ENCODE assay signal across 12 cellular contexts in the genomic region with DNA sequence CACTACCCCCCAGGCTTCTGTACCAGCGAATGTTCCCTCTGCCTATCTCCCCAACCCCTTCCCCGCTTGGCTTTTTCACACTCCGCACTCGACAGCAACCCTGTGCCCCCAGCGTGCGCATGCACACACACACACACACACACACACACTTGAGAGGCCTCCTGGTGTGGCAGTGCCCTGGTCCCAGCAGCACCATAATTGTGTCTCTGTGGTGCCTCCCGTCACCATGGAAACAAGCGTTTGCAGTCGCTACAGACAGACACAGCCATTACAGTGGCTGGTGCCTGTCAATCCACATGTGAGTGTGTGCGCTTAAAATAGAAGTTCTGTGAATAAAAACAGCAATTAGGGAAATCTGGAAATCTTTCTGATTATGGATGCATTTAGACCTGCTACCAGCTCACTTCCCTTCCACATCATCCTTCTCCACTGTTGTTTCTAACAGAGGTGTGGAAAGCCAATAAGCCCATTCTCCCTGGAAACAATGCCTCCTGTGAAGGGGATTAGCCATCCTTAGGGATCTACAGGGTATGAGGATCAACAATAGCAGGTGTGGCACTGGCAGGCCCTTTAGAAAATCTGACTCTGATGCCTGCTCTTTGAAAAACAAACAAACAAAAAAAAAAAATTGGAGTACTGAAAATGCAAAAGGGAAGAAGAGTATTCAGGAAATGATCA.
DNase-seq lines count a peak whose midpoint lies in the region; ATAC-seq, FAIRE-seq and TF ChIP-seq lines count a peak whose summit lies in the region.
"Had no signal": no experiment of that assay in that cellular context is flagged by ENCODE, and none has a peak within 500 bp of the region (broad histone marks: within the 10 kb centered on the region; RNA-seq: fewer than 3 reads in every experiment).

No MANE protein-coding gene starts in this region.

- H3K79me2 ChIP-seq in H9 (ENCODE audit: insufficient read depth, low read length) (no peaks in the 10 kb centered on the region), SK-N-SH (ENCODE audit: insufficient read depth) (no peaks in the 10 kb centered on the region), neural cell (replicated peaks; ENCODE audit: insufficient read depth, low read length) (peaks cover 61% of the 10 kb centered on the region)

- H3K18ac ChIP-seq in H9 (ENCODE audit: insufficient read length, low read depth, low read length): peak overlapping the region; percentile 83

- peak overlapping the region; percentile 53 to 98 (median 85); a peak in 5 of 7 replicates for H3K27ac Mint-ChIP-seq in H9
- H3K27ac Mint-ChIP-seq: naive thymus-derived CD8-positive, alpha-beta T cell had no signal

- H3T11ph ChIP-seq in H9 (ENCODE audit: low read length): no peak overlapping the region

- H3K23me2 ChIP-seq in H9 (ENCODE audit: insufficient read length, low read depth, low read length, poor library complexity, severe bottlenecking): no peaks in the 10 kb centered on the region

- H3K36me3 ChIP-seq in SK-N-SH (replicated peaks in 1 of 2; ENCODE audit: control insufficient read depth in 1 of 2, insufficient read depth in 2 of 2, low read length in 1 of 2): no peaks in the 10 kb centered on the region
- no peaks in the 10 kb centered on the region for H3K36me3 ChIP-seq in neural cell (ENCODE audit: insufficient read depth, low read length)
- no peaks in the 10 kb centered on the region for H3K36me3 ChIP-seq in small intestine (ENCODE audit: control insufficient read depth in 2 of 2, insufficient read depth in 2 of 2, low read length in 2 of 2)
- H3K36me3 ChIP-seq: transverse colon had no signal

- H2AK5ac ChIP-seq in H9 (ENCODE audit: insufficient read length, low read length): no peak overlapping the region

- TF ChIP-seq EP300 in SK-N-SH (IDR thresholded peaks at IDR 0.05; ENCODE audit: borderline replicate concordance in 1 of 2, low read depth in 1 of 2, low read length in 1 of 2) (no peak; a peak in 1 of 4 replicates), neural cell (conservative IDR thresholded peaks at IDR 0.05; ENCODE audit: poor library complexity, severe bottlenecking) (peak; percentile 99)

- peaks cover 4% of the 10 kb centered on the region for H3K9me3 ChIP-seq in H9 (ENCODE audit: control insufficient read depth, low read depth, low read length)
- H3K9me3 ChIP-seq in SK-N-SH: no peaks in the 10 kb centered on the region
- H3K9me3 ChIP-seq in neural cell (ENCODE audit: low read length): no peaks in the 10 kb centered on the region
- no peaks in the 10 kb centered on the region for H3K9me3 ChIP-seq in small intestine (ENCODE audit: control insufficient read depth, low read depth)
- H3K9me3 ChIP-seq: transverse colon had no signal

- CTCF ChIA-PET in SK-N-SH (lab: Yijun Ruan, JAX): interaction anchor here (1.2 kb wide), 1 partner anchor 290 kb away, joined by 4 read pairs; no protein-coding TSS in a partner anchor

- no peak overlapping the region for H2BK15ac ChIP-seq in H9 (ENCODE audit: low read depth, low read length)

- H2BK5ac ChIP-seq in H9 (ENCODE audit: insufficient read length, low read length): no peak overlapping the region

- H3K36me3 Mint-ChIP-seq in H9 (ENCODE audit: insufficient read depth in 1 of 3, low read depth in 3 of 3): peaks cover 6 to 21% (median 11%) of the 10 kb centered on the region in 3 experiments; a peak in 6 of 7 replicates
- H3K36me3 Mint-ChIP-seq: naive thymus-derived CD8-positive, alpha-beta T cell had no signal

- H3K9ac ChIP-seq in H9 (ENCODE audit: extremely low read depth, insufficient read length, low read length) (no peak overlapping the region), SK-N-SH (no peak overlapping the region), neural cell (ENCODE audit: low read length) (peak overlapping the region; percentile 73)

- H3K4me3 Mint-ChIP-seq in H9: no peak overlapping the region
- H3K4me3 Mint-ChIP-seq: naive thymus-derived CD8-positive, alpha-beta T cell had no signal

- H3K4me1 ChIP-seq in H9 (ENCODE audit: insufficient read depth, low read length) (peaks cover 19% of the 10 kb centered on the region), SK-N-SH (ENCODE audit: control insufficient read depth in 1 of 2, insufficient read depth in 2 of 2, low read depth in 1 of 2, low read length in 1 of 2) (peaks cover 6 to 24% of the 10 kb centered on the region in 2 experiments; a peak in 3 of 4 replicates), small intestine (ENCODE audit: control insufficient read depth in 2 of 2, insufficient read depth in 1 of 2, low read depth in 1 of 2, low read length in 1 of 2) (no peaks in the 10 kb centered on the region)
- H3K4me1 ChIP-seq: transverse colon had no signal

- no peak overlapping the region for H3K27ac ChIP-seq in H9 (ENCODE audit: insufficient read length, low read depth, low read length)
- H3K27ac ChIP-seq in SK-N-SH (ENCODE audit: low read depth in 2 of 2, low read length in 1 of 2): peak overlapping the region in 1 of 2 experiments; percentile 62; a peak in 2 of 4 replicates
- H3K27ac ChIP-seq in neural cell (ENCODE audit: low read length): peak overlapping the region; percentile 99
- no peak overlapping the region for H3K27ac ChIP-seq in small intestine (ENCODE audit: low read depth in 1 of 2, low read length in 1 of 2)
- no peak overlapping the region for H3K27ac ChIP-seq in substantia nigra (ENCODE audit: low read depth, low read length, poor library complexity, severe bottlenecking)
- H3K27ac ChIP-seq: transverse colon had no signal

- H3K4me3 ChIP-seq in SK-N-SH (ENCODE audit: low read depth in 2 of 2, low read length in 1 of 2): no peak overlapping the region
- H3K4me3 ChIP-seq in neural cell (ENCODE audit: low read length): peak overlapping the region; percentile 57
- H3K4me3 ChIP-seq in small intestine (ENCODE audit: low read depth in 1 of 2, low read length in 2 of 2): no peak overlapping the region
- H3K4me3 ChIP-seq: transverse colon had no signal

- H3K56ac ChIP-seq in H9 (ENCODE audit: insufficient read length, low read depth, low read length): no peak overlapping the region

- H2AFZ ChIP-seq in H9 (ENCODE audit: low read length) (no peak overlapping the region), SK-N-SH (ENCODE audit: low read depth) (no peak overlapping the region), neural cell (ENCODE audit: low read depth, low read length) (no peak overlapping the region)

- H3K79me1 ChIP-seq in H9 (ENCODE audit: insufficient read depth, low read depth, low read length, poor library complexity, severe bottlenecking): no peaks in the 10 kb centered on the region

- no peaks in the 10 kb centered on the region for H3K9me2 ChIP-seq in SK-N-SH
- H3K9me2 ChIP-seq in neural cell (ENCODE audit: insufficient read depth, low read length): no peaks in the 10 kb centered on the region

- no peak overlapping the region for H4K5ac ChIP-seq in H9 (ENCODE audit: insufficient read length, low read depth, low read length)

- H3K4me2 ChIP-seq in H9 (ENCODE audit: insufficient read depth, insufficient read length, low read length) (no peak overlapping the region), SK-N-SH (no peak overlapping the region), neural cell (ENCODE audit: low read length) (peak overlapping the region; percentile 86)

- no peak for FAIRE-seq in small intestine (lab: Jason Lieb, UNC)

- no peak overlapping the region for H3K23ac ChIP-seq in H9 (ENCODE audit: insufficient read length, low read depth, low read length)

- TF ChIP-seq RAD21 in SK-N-SH (IDR thresholded peaks at IDR 0.05; ENCODE audit: low read length): no peak
- TF ChIP-seq RAD21 in neural cell (conservative IDR thresholded peaks at IDR 0.05): peak; percentile 51

- no peak for ATAC-seq in GM18511 (IDR thresholded peaks at IDR 0.05; ENCODE audit: unreplicated experiment)
- ATAC-seq: naive thymus-derived CD8-positive, alpha-beta T cell had no signal

- H3F3A ChIP-seq in SK-N-SH (replicated peaks; ENCODE audit: insufficient read depth) (peaks cover 2% of the 10 kb centered on the region), neural cell (ENCODE audit: insufficient read depth, low read length, poor library complexity, severe bottlenecking) (peaks cover 19% of the 10 kb centered on the region)

- H4K8ac ChIP-seq in H9 (replicated peaks; ENCODE audit: insufficient read length, low read depth, low read length): no peak overlapping the region

- no peak overlapping the region for H2BK20ac ChIP-seq in H9 (ENCODE audit: low read depth, low read length, poor library complexity, severe bottlenecking)

- no peaks in the 10 kb centered on the region; the same call in 1 of the 2 replicates for H3K27me3 Mint-ChIP-seq in H9 (ENCODE audit: low read depth)

- no peak overlapping the region for H2BK12ac ChIP-seq in H9 (ENCODE audit: insufficient read length, low read depth, low read length)

- no peak overlapping the region for H3K14ac ChIP-seq in H9 (ENCODE audit: insufficient read depth, low read length)

- TF ChIP-seq CTCF in H9 (conservative IDR thresholded peaks at IDR 0.05) (no peak), SK-N-SH (IDR thresholded peaks at IDR 0.05) (no peak), neural cell (IDR thresholded peaks at IDR 0.05; ENCODE audit: poor library complexity, severe bottlenecking) (no peak)

- POLR2A ChIA-PET in SK-N-SH (lab: Yijun Ruan, JAX): no interaction called here

- H2BK120ac ChIP-seq in H9 (ENCODE audit: low read depth, low read length, poor library complexity, severe bottlenecking): no peak overlapping the region

- DNase-seq in H9: peak; percentile 64
- peak; percentile 96 for DNase-seq in NCI-H1930 (lab: John Stamatoyannopoulos, UW)
- peak; percentile 85 for DNase-seq in SK-N-SH
- DNase-seq in small intestine: no peak
- DNase-seq in substantia nigra (lab: John Stamatoyannopoulos, UW): no peak
- no peak for DNase-seq in UCSD-AML1 (lab: John Stamatoyannopoulos, UW; ENCODE audit: unreplicated experiment)
- DNase-seq: foreskin fibroblast; GOT3; naive thymus-derived CD8-positive, alpha-beta T cell; transverse colon had no signal

- H4K91ac ChIP-seq in H9 (ENCODE audit: insufficient read length, low read depth, low read length): no peak overlapping the region

- H3K9me3 Mint-ChIP-seq in H9: peaks cover 18 to 20% of the 10 kb centered on the region in 2 experiments

- no peaks in the 10 kb centered on the region for H4K20me1 ChIP-seq in H9 (ENCODE audit: control insufficient read depth, insufficient read depth, insufficient read length)
- H4K20me1 ChIP-seq in SK-N-SH (ENCODE audit: insufficient read depth): no peaks in the 10 kb centered on the region
- no peaks in the 10 kb centered on the region for H4K20me1 ChIP-seq in neural cell (ENCODE audit: insufficient read depth)

- peaks cover 44 to 46% of the 10 kb centered on the region in 2 experiments for H3K4me1 Mint-ChIP-seq in H9
- H3K4me1 Mint-ChIP-seq: naive thymus-derived CD8-positive, alpha-beta T cell had no signal

- H3K27me3 ChIP-seq in H9 (ENCODE audit: insufficient read depth, low read length) (no peaks in the 10 kb centered on the region), SK-N-SH (ENCODE audit: insufficient read depth) (no peaks in the 10 kb centered on the region), neural cell (ENCODE audit: insufficient read depth, low read depth, low read length) (no peaks in the 10 kb centered on the region), small intestine (ENCODE audit: control insufficient read depth in 2 of 2, insufficient read depth in 2 of 2, low read length in 2 of 2) (no peaks in the 10 kb centered on the region)
- H3K27me3 ChIP-seq: transverse colon had no signal

- no CpG with 5 or more reads among the region's 10 CpGs for WGBS in H9 (ENCODE audit: extremely low coverage, insufficient read length, low lambda C conversion rate)
- WGBS in SK-N-SH (ENCODE audit: low lambda C conversion rate): 65% methylated on average over 10 of the region's 10 CpGs
- 67 to 71% (median 68%) methylated on average over 10 of the region's 10 CpGs for WGBS in small intestine, 3 donors

- no peak overlapping the region for H3K4ac ChIP-seq in H9 (ENCODE audit: low read depth, low read length)

Comparison
In these comparisons a context has a peak if more than half of its experiments do, and no peak if none do; other contexts are left out.
1. DNase-seq: peak in H9 (single experiment), NCI-H1930 (2 of 2) and SK-N-SH (single experiment); none in small intestine (single experiment), substantia nigra (0 of 49) and UCSD-AML1 (single experiment).